ENCODE assay signal across 1 cellular context in the genomic region with DNA sequence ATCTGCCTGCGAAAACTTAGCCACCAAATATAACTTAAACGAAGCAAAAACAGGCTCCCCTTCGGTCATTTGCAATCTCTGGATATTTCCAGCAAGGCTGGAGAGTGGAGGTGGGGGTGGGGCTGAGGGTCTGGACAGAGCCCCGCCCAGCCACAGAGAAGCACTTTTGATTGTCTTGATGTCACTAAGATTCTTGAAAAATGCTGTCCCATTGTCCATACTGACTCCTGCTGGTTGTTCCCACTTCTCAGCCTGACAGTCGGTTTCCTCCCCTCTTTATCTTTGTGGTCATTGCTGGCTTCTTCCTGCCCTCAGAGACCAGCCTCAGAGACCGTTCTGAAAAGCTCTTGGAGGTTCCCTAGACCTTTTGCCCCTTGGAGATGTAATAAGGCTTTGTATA.
TF ChIP-seq lines count a peak whose summit lies in the region.

No MANE protein-coding gene starts in this region.

TF ChIP-seq in H1, 55 proteins besides CTCF, POLR2A, EP300 and RAD21:
- TF ChIP-seq BCL11A (IDR thresholded peaks at IDR 0.05; ENCODE audit: low read depth in 2 of 2, low read length in 2 of 2), result no peak
- TF ChIP-seq POLR2AphosphoS5 (IDR thresholded peaks at IDR 0.05; ENCODE audit: low read depth, low read length), result no peak
- no peak for TF ChIP-seq SP4 (IDR thresholded peaks at IDR 0.05; ENCODE audit: low read length)
- no peak for TF ChIP-seq RBBP5 (IDR thresholded peaks at IDR 0.05; ENCODE audit: borderline replicate concordance, low read depth, low read length)
- no peak for TF ChIP-seq KDM5A (IDR thresholded peaks at IDR 0.05; ENCODE audit: low read length)
- no peak for TF ChIP-seq RNF2 (IDR thresholded peaks at IDR 0.05; ENCODE audit: borderline replicate concordance, low read depth, low read length, missing control alignments, poor library complexity, severe bottlenecking)
- TF ChIP-seq YY1 (IDR thresholded peaks at IDR 0.05; ENCODE audit: low read depth, low read length), result no peak
- TF ChIP-seq, protein P1, sequence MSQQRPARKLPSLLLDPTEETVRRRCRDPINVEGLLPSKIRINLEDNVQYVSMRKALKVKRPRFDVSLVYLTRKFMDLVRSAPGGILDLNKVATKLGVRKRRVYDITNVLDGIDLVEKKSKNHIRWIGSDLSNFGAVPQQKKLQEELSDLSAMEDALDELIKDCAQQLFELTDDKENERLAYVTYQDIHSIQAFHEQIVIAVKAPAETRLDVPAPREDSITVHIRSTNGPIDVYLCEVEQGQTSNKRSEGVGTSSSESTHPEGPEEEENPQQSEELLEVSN (IDR thresholded peaks at IDR 0.05), result no peak
- no peak for TF ChIP-seq BACH1 (IDR thresholded peaks at IDR 0.05; ENCODE audit: low read length)
TF ChIP-seq in H1: peak in this region for 0.
